In the genomic region with DNA sequence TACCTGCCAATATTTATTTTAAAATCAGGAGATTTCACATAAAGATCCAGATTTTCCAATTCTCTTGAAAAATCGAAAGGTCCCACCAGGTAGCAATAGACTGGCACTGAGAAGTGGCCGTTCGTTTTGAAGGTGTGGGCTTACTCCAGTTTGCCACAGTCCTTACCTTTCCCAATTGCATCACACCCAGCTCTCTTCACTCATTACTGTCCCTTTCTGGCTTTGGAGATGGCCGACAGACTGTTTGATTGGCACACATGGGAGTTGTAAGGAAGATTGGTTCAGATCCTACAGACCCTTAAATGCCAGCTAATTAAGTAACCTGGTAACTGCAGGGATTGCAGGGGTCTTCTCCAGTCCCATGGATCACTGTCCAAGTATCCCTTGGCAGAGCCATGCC, we compare ENCODE assay signal across 1 cellular context.
TF ChIP-seq lines count a peak whose summit lies in the region.

No MANE protein-coding gene starts in this region.

TF ChIP-seq in H1, 55 proteins besides CTCF, POLR2A, EP300 and RAD21 (continued from another document):
- no peak for TF ChIP-seq CHD7 (IDR thresholded peaks at IDR 0.05; ENCODE audit: insufficient replicate concordance, low read length)
- no peak for TF ChIP-seq RFX5 (IDR thresholded peaks at IDR 0.05; ENCODE audit: borderline replicate concordance, low read depth, low read length)
- TF ChIP-seq GTF2F1 (IDR thresholded peaks at IDR 0.05; ENCODE audit: borderline replicate concordance, low read depth, low read length) = no peak
- TF ChIP-seq KDM1A (IDR thresholded peaks at IDR 0.05; ENCODE audit: borderline replicate concordance, low read length) = peak; percentile 9; the same call in 1 of the 2 replicates
- no peak for TF ChIP-seq TCF12 (IDR thresholded peaks at IDR 0.05; ENCODE audit: low read depth, low read length)
- no peak for TF ChIP-seq FOSL1 (IDR thresholded peaks at IDR 0.05; ENCODE audit: insufficient read depth, low read depth, low read length)
- TF ChIP-seq SIRT6 (IDR thresholded peaks at IDR 0.05; ENCODE audit: low read length) = no peak
